In genomic region chr5:34915139-34915855, GRCh38 we compare ENCODE assay signal across 1 cellular context.
A peak's percentile ranks its signal among the peaks of the same experiment; 100 is the strongest.
TF ChIP-seq lines count a peak whose summit lies in the region.

Gene BRIX1, plus strand, starts transcription at chr5:34915711. Its CDS starts 28 bp downstream, at chr5:34915739.
Gene RAD1, minus strand, starts transcription at chr5:34915504. Its CDS starts 612 bp downstream, at chr5:34914892.

TF ChIP-seq in K562, 482 proteins besides CTCF, POLR2A, EP300 and RAD21 (continued from another document and continues in another):
- TF ChIP-seq MXD1 (CRISPR knock-in tag; IDR thresholded peaks at IDR 0.05; ENCODE audit: borderline replicate concordance, poor library complexity, severe bottlenecking) (peak; percentile 82), ZNF316 (IDR thresholded peaks at IDR 0.05) (no peak), POLR3A (IDR thresholded peaks at IDR 0.05; ENCODE audit: borderline replicate concordance, extremely low read depth, insufficient read depth, insufficient read length) (no peak), ETS2 (tag; IDR thresholded peaks at IDR 0.05; ENCODE audit: borderline replicate concordance, poor library complexity, severe bottlenecking) (no peak), BCOR (IDR thresholded peaks at IDR 0.05) (peak; percentile 54), FOXA3 (CRISPR knock-in tag; conservative IDR thresholded peaks at IDR 0.05 in 1 of 2, IDR thresholded peaks at IDR 0.05 in 1 of 2) (peak in 1 of 2 experiments; percentile 13; a peak in 1 of 4 replicates), SREBF2 (CRISPR knock-in tag; IDR thresholded peaks at IDR 0.05) (no peak), PTBP1 (IDR thresholded peaks at IDR 0.05; ENCODE audit: low read depth, low read length) (no peak), ZC3H4 (CRISPR knock-in tag; IDR thresholded peaks at IDR 0.05; ENCODE audit: borderline replicate concordance) (no peak), POLR2G (IDR thresholded peaks at IDR 0.05; ENCODE audit: low read depth, low read length) (peak; percentile 100), COPS2 (conservative IDR thresholded peaks at IDR 0.05) (no peak), ERF (CRISPR knock-in tag; IDR thresholded peaks at IDR 0.05) (peak; percentile 36; the same call in 1 of the 2 replicates), ZZZ3 (IDR thresholded peaks at IDR 0.05) (peak; percentile 70), ZNF121 (CRISPR knock-in tag; conservative IDR thresholded peaks at IDR 0.05) (no peak), TEAD4 (IDR thresholded peaks at IDR 0.05; ENCODE audit: low read length) (peak; percentile 46), TEAD4 (CRISPR knock-in tag; IDR thresholded peaks at IDR 0.05; ENCODE audit: borderline replicate concordance) (no peak; the same call in 1 of the 2 replicates), NBN (IDR thresholded peaks at IDR 0.05; ENCODE audit: low read depth) (peak; percentile 82; the same call in 1 of the 2 replicates), RUNX1 (IDR thresholded peaks at IDR 0.05; ENCODE audit: low read depth) (no peak), ZNF785 (CRISPR knock-in tag; IDR thresholded peaks at IDR 0.05) (no peak), ZNF707 (CRISPR knock-in tag; conservative IDR thresholded peaks at IDR 0.05) (no peak), TCF3 (CRISPR knock-in tag; IDR thresholded peaks at IDR 0.05) (peak; percentile 47), ZFP30 (CRISPR knock-in tag; IDR thresholded peaks at IDR 0.05; ENCODE audit: borderline replicate concordance) (no peak), TRIM24 (IDR thresholded peaks at IDR 0.05) (peak in 1 of 2 experiments; percentile 71; a peak in 2 of 4 replicates), PHF21A (IDR thresholded peaks at IDR 0.05; ENCODE audit: borderline replicate concordance, low read depth) (no peak), ZC3H11A (IDR thresholded peaks at IDR 0.05; ENCODE audit: low read depth, low read length) (no peak), FOXJ2 (tag; IDR thresholded peaks at IDR 0.05) (peak; percentile 55; the same call in 1 of the 2 replicates), GATAD2B (IDR thresholded peaks at IDR 0.05; ENCODE audit: borderline replicate concordance) (no peak), ETV6 (IDR thresholded peaks at IDR 0.05; ENCODE audit: borderline replicate concordance in 1 of 2, low read depth in 2 of 2, low read length in 1 of 2) (no peak; a peak in 1 of 4 replicates), ETV6 (CRISPR knock-in tag; IDR thresholded peaks at IDR 0.05; ENCODE audit: borderline replicate concordance) (no peak), BDP1 (IDR thresholded peaks at IDR 0.05; ENCODE audit: insufficient read depth, insufficient read length) (no peak), MEF2D (tag; conservative IDR thresholded peaks at IDR 0.05; ENCODE audit: low read depth) (no peak; the same call in 1 of the 2 replicates), ASH1L (IDR thresholded peaks at IDR 0.05; ENCODE audit: borderline replicate concordance, low read depth, partially characterized antibody) (peak; percentile 47), SFPQ (IDR thresholded peaks at IDR 0.05; ENCODE audit: low read depth, low read length) (no peak), TCFL5 (CRISPR knock-in tag; conservative IDR thresholded peaks at IDR 0.05) (no peak), DLX4 (CRISPR knock-in tag; IDR thresholded peaks at IDR 0.05) (no peak), STAT6 (CRISPR knock-in tag; IDR thresholded peaks at IDR 0.05) (0 out of 2 replicates have a peak, but pooled peaks have one; percentile 25), WHSC1 (IDR thresholded peaks at IDR 0.05; ENCODE audit: low read length) (no peak), XRCC3 (IDR thresholded peaks at IDR 0.05) (no peak), ZNF165 (CRISPR knock-in tag; IDR thresholded peaks at IDR 0.05; ENCODE audit: borderline replicate concordance) (no peak), ZFX (CRISPR knock-in tag; IDR thresholded peaks at IDR 0.05) (peak; percentile 87), RB1 (IDR thresholded peaks at IDR 0.05; ENCODE audit: low read depth) (peak; percentile 92), SMAD2 (IDR thresholded peaks at IDR 0.05; ENCODE audit: low read depth, low read length) (no peak), MAZ (CRISPR knock-in tag; conservative IDR thresholded peaks at IDR 0.05 in 1 of 2, IDR thresholded peaks at IDR 0.05 in 1 of 2) (peak; percentile 81 to 94), SRSF3 (IDR thresholded peaks at IDR 0.05; ENCODE audit: insufficient read depth, low read length) (no peak), ZNF274 (IDR thresholded peaks at IDR 0.05; ENCODE audit: borderline replicate concordance, low read depth, low read length) (no peak), ZNF77 (CRISPR knock-in tag; IDR thresholded peaks at IDR 0.05) (no peak), TEAD1 (CRISPR knock-in tag; IDR thresholded peaks at IDR 0.05) (peak in 1 of 2 experiments; percentile 64; a peak in 1 of 4 replicates), ZNF766 (CRISPR knock-in tag; conservative IDR thresholded peaks at IDR 0.05) (peak; percentile 48; the same call in 1 of the 2 replicates), NELFE (IDR thresholded peaks at IDR 0.05; ENCODE audit: insufficient read depth, insufficient read length) (no peak), DPF2 (IDR thresholded peaks at IDR 0.05) (no peak), LEF1 (IDR thresholded peaks at IDR 0.05) (no peak; the same call in 1 of the 2 replicates)
- TF ChIP-seq, protein P1, sequence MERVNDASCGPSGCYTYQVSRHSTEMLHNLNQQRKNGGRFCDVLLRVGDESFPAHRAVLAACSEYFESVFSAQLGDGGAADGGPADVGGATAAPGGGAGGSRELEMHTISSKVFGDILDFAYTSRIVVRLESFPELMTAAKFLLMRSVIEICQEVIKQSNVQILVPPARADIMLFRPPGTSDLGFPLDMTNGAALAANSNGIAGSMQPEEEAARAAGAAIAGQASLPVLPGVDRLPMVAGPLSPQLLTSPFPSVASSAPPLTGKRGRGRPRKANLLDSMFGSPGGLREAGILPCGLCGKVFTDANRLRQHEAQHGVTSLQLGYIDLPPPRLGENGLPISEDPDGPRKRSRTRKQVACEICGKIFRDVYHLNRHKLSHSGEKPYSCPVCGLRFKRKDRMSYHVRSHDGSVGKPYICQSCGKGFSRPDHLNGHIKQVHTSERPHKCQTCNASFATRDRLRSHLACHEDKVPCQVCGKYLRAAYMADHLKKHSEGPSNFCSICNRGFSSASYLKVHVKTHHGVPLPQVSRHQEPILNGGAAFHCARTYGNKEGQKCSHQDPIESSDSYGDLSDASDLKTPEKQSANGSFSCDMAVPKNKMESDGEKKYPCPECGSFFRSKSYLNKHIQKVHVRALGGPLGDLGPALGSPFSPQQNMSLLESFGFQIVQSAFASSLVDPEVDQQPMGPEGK (CRISPR knock-in tag; IDR thresholded peaks at IDR 0.05; ENCODE audit: borderline replicate concordance), result no peak
- TF ChIP-seq, protein P2, sequence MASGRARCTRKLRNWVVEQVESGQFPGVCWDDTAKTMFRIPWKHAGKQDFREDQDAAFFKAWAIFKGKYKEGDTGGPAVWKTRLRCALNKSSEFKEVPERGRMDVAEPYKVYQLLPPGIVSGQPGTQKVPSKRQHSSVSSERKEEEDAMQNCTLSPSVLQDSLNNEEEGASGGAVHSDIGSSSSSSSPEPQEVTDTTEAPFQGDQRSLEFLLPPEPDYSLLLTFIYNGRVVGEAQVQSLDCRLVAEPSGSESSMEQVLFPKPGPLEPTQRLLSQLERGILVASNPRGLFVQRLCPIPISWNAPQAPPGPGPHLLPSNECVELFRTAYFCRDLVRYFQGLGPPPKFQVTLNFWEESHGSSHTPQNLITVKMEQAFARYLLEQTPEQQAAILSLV (tag; IDR thresholded peaks at IDR 0.05), result no peak
- TF ChIP-seq, protein P3, sequence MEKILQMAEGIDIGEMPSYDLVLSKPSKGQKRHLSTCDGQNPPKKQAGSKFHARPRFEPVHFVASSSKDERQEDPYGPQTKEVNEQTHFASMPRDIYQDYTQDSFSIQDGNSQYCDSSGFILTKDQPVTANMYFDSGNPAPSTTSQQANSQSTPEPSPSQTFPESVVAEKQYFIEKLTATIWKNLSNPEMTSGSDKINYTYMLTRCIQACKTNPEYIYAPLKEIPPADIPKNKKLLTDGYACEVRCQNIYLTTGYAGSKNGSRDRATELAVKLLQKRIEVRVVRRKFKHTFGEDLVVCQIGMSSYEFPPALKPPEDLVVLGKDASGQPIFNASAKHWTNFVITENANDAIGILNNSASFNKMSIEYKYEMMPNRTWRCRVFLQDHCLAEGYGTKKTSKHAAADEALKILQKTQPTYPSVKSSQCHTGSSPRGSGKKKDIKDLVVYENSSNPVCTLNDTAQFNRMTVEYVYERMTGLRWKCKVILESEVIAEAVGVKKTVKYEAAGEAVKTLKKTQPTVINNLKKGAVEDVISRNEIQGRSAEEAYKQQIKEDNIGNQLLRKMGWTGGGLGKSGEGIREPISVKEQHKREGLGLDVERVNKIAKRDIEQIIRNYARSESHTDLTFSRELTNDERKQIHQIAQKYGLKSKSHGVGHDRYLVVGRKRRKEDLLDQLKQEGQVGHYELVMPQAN (IDR thresholded peaks at IDR 0.05; ENCODE audit: borderline replicate concordance), result peak; percentile 97
- TF ChIP-seq, protein P4, sequence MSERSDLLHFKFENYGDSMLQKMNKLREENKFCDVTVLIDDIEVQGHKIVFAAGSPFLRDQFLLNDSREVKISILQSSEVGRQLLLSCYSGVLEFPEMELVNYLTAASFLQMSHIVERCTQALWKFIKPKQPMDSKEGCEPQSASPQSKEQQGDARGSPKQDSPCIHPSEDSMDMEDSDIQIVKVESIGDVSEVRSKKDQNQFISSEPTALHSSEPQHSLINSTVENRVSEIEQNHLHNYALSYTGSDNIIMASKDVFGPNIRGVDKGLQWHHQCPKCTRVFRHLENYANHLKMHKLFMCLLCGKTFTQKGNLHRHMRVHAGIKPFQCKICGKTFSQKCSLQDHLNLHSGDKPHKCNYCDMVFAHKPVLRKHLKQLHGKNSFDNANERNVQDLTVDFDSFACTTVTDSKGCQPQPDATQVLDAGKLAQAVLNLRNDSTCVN (CRISPR knock-in tag; IDR thresholded peaks at IDR 0.05), result no peak
- TF ChIP-seq, protein P5, sequence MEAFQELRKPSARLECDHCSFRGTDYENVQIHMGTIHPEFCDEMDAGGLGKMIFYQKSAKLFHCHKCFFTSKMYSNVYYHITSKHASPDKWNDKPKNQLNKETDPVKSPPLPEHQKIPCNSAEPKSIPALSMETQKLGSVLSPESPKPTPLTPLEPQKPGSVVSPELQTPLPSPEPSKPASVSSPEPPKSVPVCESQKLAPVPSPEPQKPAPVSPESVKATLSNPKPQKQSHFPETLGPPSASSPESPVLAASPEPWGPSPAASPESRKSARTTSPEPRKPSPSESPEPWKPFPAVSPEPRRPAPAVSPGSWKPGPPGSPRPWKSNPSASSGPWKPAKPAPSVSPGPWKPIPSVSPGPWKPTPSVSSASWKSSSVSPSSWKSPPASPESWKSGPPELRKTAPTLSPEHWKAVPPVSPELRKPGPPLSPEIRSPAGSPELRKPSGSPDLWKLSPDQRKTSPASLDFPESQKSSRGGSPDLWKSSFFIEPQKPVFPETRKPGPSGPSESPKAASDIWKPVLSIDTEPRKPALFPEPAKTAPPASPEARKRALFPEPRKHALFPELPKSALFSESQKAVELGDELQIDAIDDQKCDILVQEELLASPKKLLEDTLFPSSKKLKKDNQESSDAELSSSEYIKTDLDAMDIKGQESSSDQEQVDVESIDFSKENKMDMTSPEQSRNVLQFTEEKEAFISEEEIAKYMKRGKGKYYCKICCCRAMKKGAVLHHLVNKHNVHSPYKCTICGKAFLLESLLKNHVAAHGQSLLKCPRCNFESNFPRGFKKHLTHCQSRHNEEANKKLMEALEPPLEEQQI (IDR thresholded peaks at IDR 0.05), result no peak
- TF ChIP-seq, protein P6, sequence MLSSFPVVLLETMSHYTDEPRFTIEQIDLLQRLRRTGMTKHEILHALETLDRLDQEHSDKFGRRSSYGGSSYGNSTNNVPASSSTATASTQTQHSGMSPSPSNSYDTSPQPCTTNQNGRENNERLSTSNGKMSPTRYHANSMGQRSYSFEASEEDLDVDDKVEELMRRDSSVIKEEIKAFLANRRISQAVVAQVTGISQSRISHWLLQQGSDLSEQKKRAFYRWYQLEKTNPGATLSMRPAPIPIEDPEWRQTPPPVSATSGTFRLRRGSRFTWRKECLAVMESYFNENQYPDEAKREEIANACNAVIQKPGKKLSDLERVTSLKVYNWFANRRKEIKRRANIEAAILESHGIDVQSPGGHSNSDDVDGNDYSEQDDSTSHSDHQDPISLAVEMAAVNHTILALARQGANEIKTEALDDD (IDR thresholded peaks at IDR 0.05), result peak; percentile 21; the same call in 1 of the 2 replicates
